In genomic region chr6:43247115-43247999, GRCh38 we compare ENCODE assay signal across 8 cellular contexts. TPM values are rescaled to one million over a fixed set of nuclear protein-coding genes. Genes with fewer than 3 reads are reported as not detected.
DNase-seq lines count a peak whose midpoint lies in the region; ATAC-seq and TF ChIP-seq lines count a peak whose summit lies in the region.

No MANE protein-coding gene starts in this region.

- H3K27ac Mint-ChIP-seq in activated naive CD4-positive, alpha-beta T cell treated with anti-CD3 and anti-CD28 coated beads, Interleukin-2, amount 50 U/mL, for 72 hours, result peak overlapping the region; percentile 51 to 80

- no peaks in the 10 kb centered on the region for H3K36me3 Mint-ChIP-seq in activated naive CD4-positive, alpha-beta T cell treated with anti-CD3 and anti-CD28 coated beads, Interleukin-2, amount 50 U/mL, for 72 hours

- TF ChIP-seq EP300 in ovary (IDR thresholded peaks at IDR 0.05), result no peak

- H3K4me3 ChIP-seq in LNCaP clone FGC (ENCODE audit: low read depth, low read length) (peak overlapping the region; percentile 52), cardiac muscle cell (peak overlapping the region; percentile 37), ovary (peak overlapping the region; percentile 35), thymus (ENCODE audit: low read length) (peak overlapping the region; percentile 58)

- ATAC-seq in GM21825 (IDR thresholded peaks at IDR 0.05; ENCODE audit: unreplicated experiment), result peak; percentile 85
- ATAC-seq in activated naive CD4-positive, alpha-beta T cell treated with anti-CD3 and anti-CD28 coated beads, Interleukin-2, amount 50 U/mL, for 72 hours, result peak; percentile 86 to 98

- H3K27ac ChIP-seq in cardiac muscle cell, result no peak overlapping the region
- no peak overlapping the region for H3K27ac ChIP-seq in ovary
- no peak overlapping the region for H3K27ac ChIP-seq in thymus (ENCODE audit: low read depth)

- intact Hi-C loops in ovary (cut with DNase I), result no loop called here

- no peaks in the 10 kb centered on the region for H3K9me3 ChIP-seq in cardiac muscle cell (ENCODE audit: low read depth)
- H3K9me3 ChIP-seq in ovary, result no peaks in the 10 kb centered on the region
- H3K9me3 ChIP-seq in thymus (ENCODE audit: control insufficient read depth), result no peaks in the 10 kb centered on the region

- H3K27me3 ChIP-seq in cardiac muscle cell, result peaks cover 44% of the 10 kb centered on the region
- H3K27me3 ChIP-seq in ovary, result no peaks in the 10 kb centered on the region
- peaks cover 53% of the 10 kb centered on the region for H3K27me3 ChIP-seq in thymus (ENCODE audit: control insufficient read depth, insufficient read depth)

- no peaks in the 10 kb centered on the region for H3K9me3 Mint-ChIP-seq in activated naive CD4-positive, alpha-beta T cell treated with anti-CD3 and anti-CD28 coated beads, Interleukin-2, amount 50 U/mL, for 72 hours

- TF ChIP-seq CTCF in LNCaP clone FGC (IDR thresholded peaks at IDR 0.05; ENCODE audit: control insufficient read depth, extremely low read depth, insufficient read depth), result no peak
- no peak for TF ChIP-seq CTCF in cardiac muscle cell (IDR thresholded peaks at IDR 0.05; ENCODE audit: low read depth, low read length)
- no peak for TF ChIP-seq CTCF in ovary (IDR thresholded peaks at IDR 0.05)

- H3K4me1 ChIP-seq in cardiac muscle cell (ENCODE audit: low read depth) (no peaks in the 10 kb centered on the region), ovary (ENCODE audit: insufficient read depth) (peaks cover 4% of the 10 kb centered on the region), thymus (ENCODE audit: control insufficient read depth, insufficient read depth, low read length) (no peaks in the 10 kb centered on the region)

- WGBS in ovary, 3 donors, result 3 to 4% (median 4%) methylated on average over 45 to 46 of the region's 46 CpGs
- WGBS in thymus, result 1% methylated on average over 46 of the region's 46 CpGs

- H3K36me3 ChIP-seq in cardiac muscle cell (no peaks in the 10 kb centered on the region), ovary (no peaks in the 10 kb centered on the region), thymus (ENCODE audit: control insufficient read depth, insufficient read depth) (no peaks in the 10 kb centered on the region)

- no peak for TF ChIP-seq POLR2A in ovary (IDR thresholded peaks at IDR 0.05)

- DNase-seq in DMS79 (lab: John Stamatoyannopoulos, UW) (peak; percentile 83), LNCaP clone FGC (ENCODE audit: low read depth) (no peak), SK-N-DZ (ENCODE audit: low spot score) (peak; percentile 68), cardiac muscle cell (ENCODE audit: low read depth in 1 of 2, low spot score in 1 of 2) (peak; percentile 52 to 90), ovary (peak; percentile 55 to 76 (median 71))
- peak; percentile 75 to 83 for DNase-seq in activated naive CD4-positive, alpha-beta T cell treated with anti-CD3 and anti-CD28 coated beads, Interleukin-2, amount 50 U/mL, for 72 hours (ENCODE audit: low spot score in 2 of 2)

RNA-seq across cellular contexts. Expression of gene TTBK1, which starts 4.1 kb away (rescaled TPM):
- 8.0 and 9.7 TPM in 2 replicates for polyA plus RNA-seq in SK-N-DZ (2014; cell fraction: cytosol; rRNA removed)
- polyA plus RNA-seq in SK-N-DZ (2014; cell fraction: nucleus; rRNA removed), result 19.6 and 24.8 TPM in 2 replicates
- total RNA-seq in activated naive CD4-positive, alpha-beta T cell treated with anti-CD3 and anti-CD28 coated beads, Interleukin-2, amount 50 U/mL, for 72 hours, result under 1 TPM; 0.09 to 0.37 TPM
- 0.60 and 1.0 TPM in 2 replicates for total RNA-seq in cardiac muscle cell
- polyA plus RNA-seq in cardiac muscle cell, result 0.15 and 0.17 TPM in 2 replicates
- under 1 TPM in 2 of 7 donors, not detected in 5; 0.03 to 0.11 TPM for total RNA-seq in ovary
- polyA plus RNA-seq in ovary, result under 1 TPM in 1 of 2 donors, not detected in 1; 0.06 TPM
- 0.09 TPM for polyA plus RNA-seq in thymus

RNA-seq across cellular contexts. Expression of gene DNPH1, which starts 18.1 kb away (rescaled TPM):
- 80.9 and 138 TPM in 2 replicates for polyA plus RNA-seq in SK-N-DZ (2014; cell fraction: cytosol; rRNA removed)
- 107 and 112 TPM in 2 replicates for polyA plus RNA-seq in SK-N-DZ (2014; cell fraction: nucleus; rRNA removed)
- total RNA-seq in activated naive CD4-positive, alpha-beta T cell treated with anti-CD3 and anti-CD28 coated beads, Interleukin-2, amount 50 U/mL, for 72 hours, result 10 to 100 TPM; 39.3 to 73.5 TPM
- 111 and 176 TPM in 2 replicates for total RNA-seq in cardiac muscle cell
- 138 and 209 TPM in 2 replicates for polyA plus RNA-seq in cardiac muscle cell
- 100 to 1,000 TPM in 1 of 7 donors, 10 to 100 TPM in 6; 25.0 to 120 (median 44.7) TPM for total RNA-seq in ovary
- 10 to 100 TPM; 13.6 to 55.5 TPM for polyA plus RNA-seq in ovary
- 46.7 TPM for polyA plus RNA-seq in thymus

RNA-seq across cellular contexts. Expression of gene SLC22A7, which starts 50.7 kb away (rescaled TPM):
- not detected in 2 replicates for polyA plus RNA-seq in SK-N-DZ (2014; cell fraction: cytosol; rRNA removed)
- polyA plus RNA-seq in SK-N-DZ (2014; cell fraction: nucleus; rRNA removed), result 0.15 and 0.51 TPM in 2 replicates
- not detected for total RNA-seq in activated naive CD4-positive, alpha-beta T cell treated with anti-CD3 and anti-CD28 coated beads, Interleukin-2, amount 50 U/mL, for 72 hours
- total RNA-seq in cardiac muscle cell (not detected in 2 replicates), ovary (under 1 TPM in 1 of 7 donors, not detected in 6; 0.36 TPM)
- polyA plus RNA-seq in cardiac muscle cell (0.51 TPM in 1 of 2 replicates, not detected in the other), ovary (not detected), thymus (0.16 TPM)
